ENCODE assay signal across 22 cellular contexts in the genomic region with DNA sequence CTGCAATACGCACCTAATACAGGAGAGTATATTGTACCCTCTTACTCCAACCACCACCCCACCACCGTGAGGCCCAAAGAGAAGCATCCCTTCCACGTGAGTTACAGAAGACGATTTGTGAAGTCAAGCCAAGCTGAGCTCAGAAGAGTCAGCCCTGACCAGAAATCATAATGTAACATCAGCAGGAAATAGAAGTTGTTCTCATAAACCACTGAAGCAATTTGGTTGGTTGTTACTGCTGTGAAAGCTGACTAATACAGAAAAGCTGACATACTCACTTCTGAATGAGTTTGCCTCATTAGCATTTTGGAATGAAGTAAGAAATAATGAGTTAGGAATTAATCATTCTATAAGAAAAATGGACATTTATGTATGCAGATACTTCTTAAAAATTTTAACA.
"Had no signal": no experiment of that assay in that cellular context is flagged by ENCODE, and none has a peak within 500 bp of the region (broad histone marks: within the 10 kb centered on the region; RNA-seq: fewer than 3 reads in every experiment).

No MANE protein-coding gene starts in this region.

- H3K4me3 ChIP-seq: gastrocnemius medialis, heart right ventricle, skin epidermis, transverse colon, vagina had no signal

- FAIRE-seq: endothelial cell of umbilical vein, islet of Langerhans had no signal

- DNase-seq: activated CD4-positive, alpha-beta T cell treated with anti-CD3 and anti-CD28 coated beads for 1 hour; activated CD4-positive, alpha-beta T cell treated with anti-CD3 and anti-CD28 coated beads, Interleukin-2, amount 50 U/mL, for 4 hours; activated naive CD4-positive, alpha-beta T cell treated with Interleukin-2 at 50 U/mL for 16 hours; aorta; cortex of kidney; effector CD8-positive, alpha-beta T cell; gastrocnemius medialis; heart right ventricle; natural killer cell; nucleus accumbens; posterior cingulate gyrus; stimulated activated CD4-positive, alpha-beta T cell treated with anti-CD3 and anti-CD28 coated beads, Interleukin-15, amount 100 ng/mL, for 24 hours; stimulated activated CD4-positive, alpha-beta T cell treated with anti-CD3 and anti-CD28 coated beads, Interleukin-4, amount 100 ng/mL, for 24 hours; stimulated activated naive CD4-positive, alpha-beta T cell; T-cell; T1000; transverse colon had no signal

- ATAC-seq: activated T-helper 17 cell treated with anti-CD3 and anti-CD28 coated beads, Interleukin-2, amount 50 U/mL, for 72 hours; gastrocnemius medialis; natural killer cell; T-cell had no signal

- H3K27me3 ChIP-seq: gastrocnemius medialis, heart right ventricle, transverse colon, vagina had no signal

- H3K36me3 ChIP-seq: gastrocnemius medialis, heart right ventricle, transverse colon, vagina had no signal
